Comparison of ENCODE assay signal across 1 cellular context in genomic region chr10:115956225-115957009, GRCh38.
TF ChIP-seq lines count a peak whose summit lies in the region.

No MANE protein-coding gene starts in this region.

TF ChIP-seq in endothelial cell of umbilical vein, 7 proteins besides CTCF, POLR2A, EP300 and RAD21:
- TF ChIP-seq GATA2 (IDR thresholded peaks at IDR 0.05; ENCODE audit: insufficient read depth, insufficient read length, low read depth, low read length) (peak; percentile 26), MYC (IDR thresholded peaks at IDR 0.05; ENCODE audit: low read depth, low read length) (no peak), JUN (IDR thresholded peaks at IDR 0.05; ENCODE audit: borderline replicate concordance, insufficient read depth, insufficient read length, low read depth) (no peak), FOS (IDR thresholded peaks at IDR 0.05; ENCODE audit: borderline replicate concordance, insufficient read depth, low read length) (no peak)
